In genomic region chr4:52643846-52644245, GRCh38 we compare ENCODE assay signal across 11 cellular contexts. TPM values are rescaled to one million over a fixed set of nuclear protein-coding genes. Genes with fewer than 3 reads are reported as not detected.
DNase-seq lines count a peak whose midpoint lies in the region; ATAC-seq and TF ChIP-seq lines count a peak whose summit lies in the region.
"Had no signal": no experiment of that assay in that cellular context is flagged by ENCODE, and none has a peak within 500 bp of the region (broad histone marks: within the 10 kb centered on the region; RNA-seq: fewer than 3 reads in every experiment).

No MANE protein-coding gene starts in this region.

- H3K36me3 ChIP-seq in HEK293 (ENCODE audit: control insufficient read depth in 2 of 2, insufficient read depth in 1 of 2, low read length in 2 of 2) (no peaks in the 10 kb centered on the region), esophagus squamous epithelium (no peaks in the 10 kb centered on the region)

- no peaks in the 10 kb centered on the region for H3K27me3 Mint-ChIP-seq in activated T-helper 17 cell treated with anti-CD3 and anti-CD28 coated beads, Interleukin-2, amount 50 U/mL, for 72 hours
- H3K27me3 Mint-ChIP-seq in osteocyte (ENCODE audit: unreplicated experiment): no peaks in the 10 kb centered on the region

- H3K27ac Mint-ChIP-seq in activated T-helper 17 cell treated with anti-CD3 and anti-CD28 coated beads, Interleukin-2, amount 50 U/mL, for 72 hours: no peak overlapping the region
- no peak overlapping the region for H3K27ac Mint-ChIP-seq in osteocyte (ENCODE audit: unreplicated experiment)

- intact Hi-C loops in left ventricle myocardium superior (cut with micrococcal nuclease) (no loop called here), esophagus squamous epithelium (cut with DNase I) (no loop called here)

- H3K4me1 ChIP-seq in HEK293 (ENCODE audit: control insufficient read depth, insufficient read depth, low read length) (peaks cover 11% of the 10 kb centered on the region), esophagus squamous epithelium (peaks cover 0 to 40% (median 24%) of the 10 kb centered on the region in 3 donors)

- TF ChIP-seq CTCF in AG04450 (IDR thresholded peaks at IDR 0.05; ENCODE audit: low read depth, low read length): no peak
- TF ChIP-seq CTCF in HEK293 (tag by site-specific recombination; IDR thresholded peaks at IDR 0.05): no peak
- no peak for TF ChIP-seq CTCF in esophagus squamous epithelium (IDR thresholded peaks at IDR 0.05)
- no peak for TF ChIP-seq CTCF in osteocyte (IDR thresholded peaks at IDR 0.05)

- WGBS in esophagus squamous epithelium, 2 donors: 33 to 59% methylated on average over 3 of the region's 4 CpGs

- H3K27ac ChIP-seq in AG04450 (ENCODE audit: low read depth, low read length): no peak overlapping the region
- no peak overlapping the region for H3K27ac ChIP-seq in HEK293 (ENCODE audit: extremely low read depth, low read depth, low read length)
- no peak overlapping the region for H3K27ac ChIP-seq in esophagus squamous epithelium
- H3K27ac ChIP-seq: BLaER1 treated with 17β-estradiol and CSF1 and Interleukin-3, amounts not matched to agents 10 nM and 100 nM had no signal

- TF ChIP-seq POLR2A in esophagus squamous epithelium (IDR thresholded peaks at IDR 0.05): no peak

- DNase-seq in AG04450 (ENCODE audit: low read depth, low spot score): peak; percentile 20
- DNase-seq in left ventricle myocardium superior: peak; percentile 91
- no peak for DNase-seq in activated CD8-positive, alpha-beta memory T cell treated with anti-CD3 and anti-CD28 coated beads for 24 hours
- DNase-seq in esophagus squamous epithelium (lab: John Stamatoyannopoulos, UW): no peak
- no peak for DNase-seq in ecto neural progenitor cell (ENCODE audit: low spot score)
- DNase-seq in osteocyte (ENCODE audit: extremely low spot score, unreplicated experiment): no peak
- DNase-seq: NCI-H2171; stimulated activated CD4-positive, alpha-beta T cell treated with anti-CD3 and anti-CD28 coated beads, Interleukin-4, amount 100 ng/mL, for 1 hour had no signal

- H3K36me3 Mint-ChIP-seq in activated T-helper 17 cell treated with anti-CD3 and anti-CD28 coated beads, Interleukin-2, amount 50 U/mL, for 72 hours (ENCODE audit: low read depth): no peaks in the 10 kb centered on the region
- no peaks in the 10 kb centered on the region for H3K36me3 Mint-ChIP-seq in osteocyte (ENCODE audit: unreplicated experiment)

- no peaks in the 10 kb centered on the region for H3K9me3 ChIP-seq in AG04450 (ENCODE audit: control insufficient read depth, insufficient read depth, low read length)
- no peaks in the 10 kb centered on the region for H3K9me3 ChIP-seq in HEK293 (ENCODE audit: control insufficient read depth, insufficient read depth, low read depth, low read length)
- H3K9me3 ChIP-seq in esophagus squamous epithelium: no peaks in the 10 kb centered on the region

- H3K27me3 ChIP-seq in AG04450 (ENCODE audit: control insufficient read depth, insufficient read depth, low read length) (no peaks in the 10 kb centered on the region), esophagus squamous epithelium (no peaks in the 10 kb centered on the region)
- H3K27me3 ChIP-seq: BLaER1 treated with 17β-estradiol and CSF1 and Interleukin-3, amounts not matched to agents 10 nM and 100 nM had no signal

- CTCF ChIA-PET in AG04450 (lab: Charles Lee): interaction anchor here (0.7 to 1.7 kb wide), 2 partner anchors 180 to 338 kb away, joined by 5 to 10 read pairs; no protein-coding TSS in a partner anchor
- CTCF ChIA-PET in HEK293 (lab: Yijun Ruan, JAX): no interaction called here

- POLR2A ChIA-PET in AG04450 (lab: Yijun Ruan, JAX): interaction anchor here (1.0 kb wide), 1 partner anchor 68 kb away, joined by 3 read pairs; no protein-coding TSS in a partner anchor
- POLR2A ChIA-PET in HEK293 (lab: Yijun Ruan, JAX): interaction anchor here (1.0 to 1.8 kb wide), 2 partner anchors 14 to 68 kb away, joined by 5 to 8 read pairs; no protein-coding TSS in a partner anchor

- H3K4me3 Mint-ChIP-seq in activated T-helper 17 cell treated with anti-CD3 and anti-CD28 coated beads, Interleukin-2, amount 50 U/mL, for 72 hours: no peak overlapping the region
- H3K4me3 Mint-ChIP-seq in osteocyte (ENCODE audit: unreplicated experiment): no peak overlapping the region

- no peak overlapping the region for H3K4me3 ChIP-seq in AG04450 (ENCODE audit: low read depth, low read length)
- no peak overlapping the region for H3K4me3 ChIP-seq in HEK293 (ENCODE audit: low read depth, low read length)
- no peak overlapping the region for H3K4me3 ChIP-seq in esophagus squamous epithelium
- H3K4me3 ChIP-seq: BLaER1 treated with 17β-estradiol and CSF1 and Interleukin-3, amounts not matched to agents 10 nM and 100 nM had no signal

- H3K4me1 Mint-ChIP-seq in activated T-helper 17 cell treated with anti-CD3 and anti-CD28 coated beads, Interleukin-2, amount 50 U/mL, for 72 hours: peaks cover 33% of the 10 kb centered on the region
- peaks cover 30% of the 10 kb centered on the region for H3K4me1 Mint-ChIP-seq in osteocyte (ENCODE audit: unreplicated experiment)

- peak; percentile 20 for ATAC-seq in activated T-helper 17 cell treated with anti-CD3 and anti-CD28 coated beads, Interleukin-2, amount 50 U/mL, for 72 hours (replicated peaks)
- peak; percentile 93 for ATAC-seq in left ventricle myocardium superior

- H3K9me3 Mint-ChIP-seq in activated T-helper 17 cell treated with anti-CD3 and anti-CD28 coated beads, Interleukin-2, amount 50 U/mL, for 72 hours: no peaks in the 10 kb centered on the region
- H3K9me3 Mint-ChIP-seq in osteocyte (ENCODE audit: unreplicated experiment): no peaks in the 10 kb centered on the region

TF ChIP-seq in HEK293, 187 proteins besides CTCF, POLR2A, EP300 and RAD21:
- TF ChIP-seq FEZF1 (tag by site-specific recombination; IDR thresholded peaks at IDR 0.05) (peak; percentile 47; the same call in 1 of the 2 replicates), OSR2 (tag by site-specific recombination; IDR thresholded peaks at IDR 0.05) (peak; percentile 72; the same call in 1 of the 2 replicates), TRIM28 (IDR thresholded peaks at IDR 0.05; ENCODE audit: borderline replicate concordance, low read length) (peak; percentile 82), ZNF148 (tag by site-specific recombination; IDR thresholded peaks at IDR 0.05; ENCODE audit: borderline replicate concordance) (no peak), SP7 (tag by site-specific recombination; IDR thresholded peaks at IDR 0.05) (peak; percentile 44), ZIC2 (tag by site-specific recombination; IDR thresholded peaks at IDR 0.05) (peak; percentile 50; the same call in 1 of the 2 replicates), ZNF629 (tag by site-specific recombination; IDR thresholded peaks at IDR 0.05) (0 out of 2 replicates have a peak, but pooled peaks have one; percentile 36), ZNF292 (tag by site-specific recombination; IDR thresholded peaks at IDR 0.05; ENCODE audit: borderline replicate concordance, low read depth) (no peak), ZNF600 (tag by site-specific recombination; IDR thresholded peaks at IDR 0.05) (peak; percentile 49; the same call in 1 of the 2 replicates), ZEB2 (tag by site-specific recombination; IDR thresholded peaks at IDR 0.05) (0 out of 2 replicates have a peak, but pooled peaks have one; percentile 15), SCRT2 (tag by site-specific recombination; IDR thresholded peaks at IDR 0.05) (no peak), ZNF843 (tag by site-specific recombination; IDR thresholded peaks at IDR 0.05) (peak; percentile 44; the same call in 1 of the 2 replicates)
- TF ChIP-seq, protein P1, sequence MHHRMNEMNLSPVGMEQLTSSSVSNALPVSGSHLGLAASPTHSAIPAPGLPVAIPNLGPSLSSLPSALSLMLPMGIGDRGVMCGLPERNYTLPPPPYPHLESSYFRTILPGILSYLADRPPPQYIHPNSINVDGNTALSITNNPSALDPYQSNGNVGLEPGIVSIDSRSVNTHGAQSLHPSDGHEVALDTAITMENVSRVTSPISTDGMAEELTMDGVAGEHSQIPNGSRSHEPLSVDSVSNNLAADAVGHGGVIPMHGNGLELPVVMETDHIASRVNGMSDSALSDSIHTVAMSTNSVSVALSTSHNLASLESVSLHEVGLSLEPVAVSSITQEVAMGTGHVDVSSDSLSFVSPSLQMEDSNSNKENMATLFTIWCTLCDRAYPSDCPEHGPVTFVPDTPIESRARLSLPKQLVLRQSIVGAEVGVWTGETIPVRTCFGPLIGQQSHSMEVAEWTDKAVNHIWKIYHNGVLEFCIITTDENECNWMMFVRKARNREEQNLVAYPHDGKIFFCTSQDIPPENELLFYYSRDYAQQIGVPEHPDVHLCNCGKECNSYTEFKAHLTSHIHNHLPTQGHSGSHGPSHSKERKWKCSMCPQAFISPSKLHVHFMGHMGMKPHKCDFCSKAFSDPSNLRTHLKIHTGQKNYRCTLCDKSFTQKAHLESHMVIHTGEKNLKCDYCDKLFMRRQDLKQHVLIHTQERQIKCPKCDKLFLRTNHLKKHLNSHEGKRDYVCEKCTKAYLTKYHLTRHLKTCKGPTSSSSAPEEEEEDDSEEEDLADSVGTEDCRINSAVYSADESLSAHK (tag by site-specific recombination; IDR thresholded peaks at IDR 0.05): no peak

RNA-seq across cellular contexts. Expression of gene USP46, which starts 15.3 kb away (rescaled TPM):
- polyA plus RNA-seq in AG04450 (2011; rRNA removed): 66.6 and 69.1 TPM in 2 replicates
- 83.6 and 83.8 TPM in 2 replicates for polyA minus RNA-seq in AG04450 (2011; rRNA and poly(A)+ RNA removed)
- total RNA-seq in activated T-helper 17 cell treated with anti-CD3 and anti-CD28 coated beads, Interleukin-2, amount 50 U/mL, for 72 hours: 10 to 100 TPM in 1 of 2 donors, 1 to 10 TPM in 1; 8.6 to 10.1 TPM
- total RNA-seq in left ventricle myocardium superior: 61.1 TPM
- total RNA-seq in esophagus squamous epithelium: 10 to 100 TPM; 12.0 to 22.1 (median 12.9) TPM
- 18.7 and 18.8 TPM in 2 replicates for total RNA-seq in osteocyte

Comparison
In these comparisons a context has a peak if more than half of its experiments do, and no peak if none do; other contexts are left out.
1. DNase-seq: peak in AG04450 (single experiment) and left ventricle myocardium superior (single experiment); none in activated CD8-positive, alpha-beta memory T cell treated with anti-CD3 and anti-CD28 coated beads for 24 hours (single experiment), esophagus squamous epithelium (single experiment), ecto neural progenitor cell (single experiment) and osteocyte (single experiment).